In genomic region chr5:76473676-76474075, GRCh38 we compare ENCODE assay signal across 12 cellular contexts.
DNase-seq lines count a peak whose midpoint lies in the region; ATAC-seq lines count a peak whose summit lies in the region.
"Had no signal": no experiment of that assay in that cellular context is flagged by ENCODE, and none has a peak within 500 bp of the region (broad histone marks: within the 10 kb centered on the region; RNA-seq: fewer than 3 reads in every experiment).

No MANE protein-coding gene starts in this region.

- POLR2A ChIA-PET in CD8-positive, alpha-beta memory T cell (lab: Charles Lee), result interaction anchor here (0.7 to 2.8 kb wide), 2 partner anchors 69 to 70 kb away, joined by 4 to 11 read pairs; no protein-coding TSS in a partner anchor

- CTCF ChIA-PET in CD8-positive, alpha-beta memory T cell (lab: Charles Lee), result interaction anchor here (1.0 to 1.8 kb wide), 5 partner anchors 17 to 75 kb away, joined by 3 to 9 read pairs (median 3); partner anchors contain the start of gene IQGAP2

- H3K27me3 ChIP-seq in CD8-positive, alpha-beta memory T cell (ENCODE audit: insufficient read depth, low read length, poor library complexity, severe bottlenecking), result no peaks in the 10 kb centered on the region
- H3K27me3 ChIP-seq: dorsolateral prefrontal cortex had no signal

- H3K9me3 ChIP-seq in CD8-positive, alpha-beta memory T cell (ENCODE audit: low read length), result no peaks in the 10 kb centered on the region

- H3K9me3 Mint-ChIP-seq in CD8-positive, alpha-beta memory T cell, result no peaks in the 10 kb centered on the region
- peaks cover 8% of the 10 kb centered on the region for H3K9me3 Mint-ChIP-seq in T-helper 2 cell treated with Interferon-gamma antibody and Interleukin-4, amounts not matched to agents 5 μg/mL and 100 μg/mL, for 36 hours

- H3K27ac Mint-ChIP-seq in CD8-positive, alpha-beta memory T cell, result peak overlapping the region; percentile 70 to 98 (median 87)
- H3K27ac Mint-ChIP-seq in T-helper 2 cell treated with Interferon-gamma antibody and Interleukin-4, amounts not matched to agents 5 μg/mL and 100 μg/mL, for 36 hours, result peak overlapping the region; percentile 88

- H3K4me1 Mint-ChIP-seq in CD8-positive, alpha-beta memory T cell, result peaks cover 75 to 90% (median 88%) of the 10 kb centered on the region in 3 donors
- H3K4me1 Mint-ChIP-seq in T-helper 2 cell treated with Interferon-gamma antibody and Interleukin-4, amounts not matched to agents 5 μg/mL and 100 μg/mL, for 36 hours (ENCODE audit: low read depth), result peaks cover 36% of the 10 kb centered on the region

- no peaks in the 10 kb centered on the region for H3K36me3 ChIP-seq in CD8-positive, alpha-beta memory T cell (ENCODE audit: insufficient read depth, low read length)

- peak; percentile 44 to 80 (median 75) for DNase-seq in CD8-positive, alpha-beta memory T cell
- peak; percentile 54 for DNase-seq in T-helper 2 cell treated with Interferon-gamma antibody and Interleukin-4, amounts not matched to agents 5 μg/mL and 100 μg/mL, for 36 hours (ENCODE audit: low spot score)
- peak in 3 of 4 experiments; percentile 7 to 47 (median 37) for DNase-seq in activated naive CD4-positive, alpha-beta T cell (lab: John Stamatoyannopoulos, UW)
- peak; percentile 75 for DNase-seq in stimulated activated CD4-positive, alpha-beta T cell treated with anti-CD3 and anti-CD28 coated beads, Interleukin-4, amount 100 ng/mL, for 24 hours
- no peak for DNase-seq in SW 1271 (lab: John Stamatoyannopoulos, UW)
- no peak for DNase-seq in iPS-NIHi7 (ENCODE audit: extremely low spot score)
- no peak for DNase-seq in GM03348 (ENCODE audit: low spot score)
- DNase-seq: Calu3, dorsolateral prefrontal cortex, NCI-H2029 treated with DMSO at 0.1 percent for 48 hours, posterior cingulate gyrus had no signal

- no peak for ATAC-seq in HG02973 (IDR thresholded peaks at IDR 0.05; ENCODE audit: unreplicated experiment)

- peaks cover 70% of the 10 kb centered on the region for H3K4me1 ChIP-seq in CD8-positive, alpha-beta memory T cell (ENCODE audit: insufficient read depth, low read length)

- peaks cover 0 to 12% (median 6%) of the 10 kb centered on the region in 3 donors for H3K36me3 Mint-ChIP-seq in CD8-positive, alpha-beta memory T cell
- peaks cover 27% of the 10 kb centered on the region for H3K36me3 Mint-ChIP-seq in T-helper 2 cell treated with Interferon-gamma antibody and Interleukin-4, amounts not matched to agents 5 μg/mL and 100 μg/mL, for 36 hours (ENCODE audit: low read depth)

- no peaks in the 10 kb centered on the region for H3K27me3 Mint-ChIP-seq in CD8-positive, alpha-beta memory T cell
- no peaks in the 10 kb centered on the region for H3K27me3 Mint-ChIP-seq in T-helper 2 cell treated with Interferon-gamma antibody and Interleukin-4, amounts not matched to agents 5 μg/mL and 100 μg/mL, for 36 hours (ENCODE audit: low read depth)

- H3K4me3 ChIP-seq in CD8-positive, alpha-beta memory T cell (ENCODE audit: low read length), result no peak overlapping the region
- H3K4me3 ChIP-seq: dorsolateral prefrontal cortex had no signal

- H3K4me3 Mint-ChIP-seq in CD8-positive, alpha-beta memory T cell, result peak overlapping the region in 6 of 7 donors; percentile 19 to 89 (median 52)
- peak overlapping the region; percentile 57 for H3K4me3 Mint-ChIP-seq in T-helper 2 cell treated with Interferon-gamma antibody and Interleukin-4, amounts not matched to agents 5 μg/mL and 100 μg/mL, for 36 hours

- H3K27ac ChIP-seq in CD8-positive, alpha-beta memory T cell (ENCODE audit: low read depth, low read length), result no peak overlapping the region
- H3K27ac ChIP-seq: dorsolateral prefrontal cortex had no signal

Comparison
In these comparisons a context has a peak if more than half of its experiments do, and no peak if none do; other contexts are left out.
1. DNase-seq: peak in CD8-positive, alpha-beta memory T cell (5 of 5), T-helper 2 cell treated with Interferon-gamma antibody and Interleukin-4, amounts not matched to agents 5 μg/mL and 100 μg/mL, for 36 hours (single experiment), activated naive CD4-positive, alpha-beta T cell (3 of 4) and stimulated activated CD4-positive, alpha-beta T cell treated with anti-CD3 and anti-CD28 coated beads, Interleukin-4, amount 100 ng/mL, for 24 hours (single experiment); none in SW 1271 (0 of 2), iPS-NIHi7 (single experiment) and GM03348 (single experiment).